1 cellular context compared by ENCODE assay signal in genomic region chrX:15674899-15675489, GRCh38.
A peak's percentile ranks its signal among the peaks of the same experiment; 100 is the strongest.
TF ChIP-seq lines count a peak whose summit lies in the region.

No MANE protein-coding gene starts in this region.

TF ChIP-seq in HepG2, 621 proteins besides CTCF, POLR2A, EP300 and RAD21 (continued from another document and continues in another):
- TF ChIP-seq ZNF687 (CRISPR knock-in tag; IDR thresholded peaks at IDR 0.05) (peak; percentile 83), ELF1 (CRISPR knock-in tag; IDR thresholded peaks at IDR 0.05) (peak; percentile 7; the same call in 1 of the 2 replicates), NFE2 (CRISPR knock-in tag; IDR thresholded peaks at IDR 0.05) (no peak), THRA (CRISPR knock-in tag; IDR thresholded peaks at IDR 0.05; ENCODE audit: borderline replicate concordance) (no peak), ZNF709 (CRISPR knock-in tag; IDR thresholded peaks at IDR 0.05) (no peak), RBM39 (IDR thresholded peaks at IDR 0.05; ENCODE audit: low read depth, low read length, poor library complexity, severe bottlenecking) (peak; percentile 54), ZNF350 (CRISPR knock-in tag; IDR thresholded peaks at IDR 0.05; ENCODE audit: borderline replicate concordance, low read depth) (peak; percentile 32; the same call in 1 of the 2 replicates), ZBTB33 (CRISPR knock-in tag; IDR thresholded peaks at IDR 0.05) (no peak), ZNF367 (CRISPR knock-in tag; IDR thresholded peaks at IDR 0.05; ENCODE audit: borderline replicate concordance) (no peak), EED (CRISPR knock-in tag; IDR thresholded peaks at IDR 0.05) (peak; percentile 54; the same call in 1 of the 2 replicates), ZNF333 (CRISPR knock-in tag; IDR thresholded peaks at IDR 0.05; ENCODE audit: borderline replicate concordance) (0 out of 2 replicates have a peak, but pooled peaks have one; percentile 13), CHD4 (IDR thresholded peaks at IDR 0.05; ENCODE audit: borderline replicate concordance, low read length) (no peak), TOE1 (CRISPR knock-in tag; IDR thresholded peaks at IDR 0.05) (no peak), ZNF143 (CRISPR knock-in tag; IDR thresholded peaks at IDR 0.05) (no peak), CREB1 (IDR thresholded peaks at IDR 0.05) (no peak; the same call in 1 of the 2 replicates), CREB1 (CRISPR knock-in tag; IDR thresholded peaks at IDR 0.05) (peak; percentile 89), ZBTB21 (CRISPR knock-in tag; IDR thresholded peaks at IDR 0.05) (peak; percentile 87), ETV6 (CRISPR knock-in tag; conservative IDR thresholded peaks at IDR 0.05) (no peak), AGO2 (optimal IDR thresholded peaks at IDR 0.05; ENCODE audit: low read depth, low read length) (peak; percentile 82), ZNF776 (CRISPR knock-in tag; IDR thresholded peaks at IDR 0.05) (peak; percentile 40; the same call in 1 of the 2 replicates), ZNF317 (CRISPR knock-in tag; IDR thresholded peaks at IDR 0.05) (no peak), ZC3H13 (CRISPR knock-in tag; IDR thresholded peaks at IDR 0.05) (peak; percentile 44; the same call in 1 of the 2 replicates), TAF1 (CRISPR knock-in tag; IDR thresholded peaks at IDR 0.05) (peak; percentile 49; the same call in 1 of the 2 replicates), TBL1XR1 (IDR thresholded peaks at IDR 0.05; ENCODE audit: borderline replicate concordance, low read length, partially characterized antibody) (no peak), ZNF224 (CRISPR knock-in tag; IDR thresholded peaks at IDR 0.05) (no peak), ZNF644 (CRISPR knock-in tag; IDR thresholded peaks at IDR 0.05; ENCODE audit: low read depth) (no peak), JUNB (CRISPR knock-in tag; IDR thresholded peaks at IDR 0.05; ENCODE audit: borderline replicate concordance) (0 out of 2 replicates have a peak, but pooled peaks have one; percentile 24), AKAP8 (CRISPR knock-in tag; IDR thresholded peaks at IDR 0.05) (no peak), HNF4A (CRISPR knock-in tag; IDR thresholded peaks at IDR 0.05) (no peak), GATAD1 (CRISPR knock-in tag; IDR thresholded peaks at IDR 0.05) (peak; percentile 59), NAIF1 (CRISPR knock-in tag; IDR thresholded peaks at IDR 0.05; ENCODE audit: borderline replicate concordance) (peak; percentile 97), TBX2 (CRISPR knock-in tag; IDR thresholded peaks at IDR 0.05; ENCODE audit: borderline replicate concordance) (peak; percentile 41; the same call in 1 of the 2 replicates), CBX5 (CRISPR knock-in tag; IDR thresholded peaks at IDR 0.05; ENCODE audit: borderline replicate concordance) (no peak), ZNF792 (CRISPR knock-in tag; IDR thresholded peaks at IDR 0.05) (peak; percentile 43; the same call in 1 of the 2 replicates), HNRNPLL (IDR thresholded peaks at IDR 0.05; ENCODE audit: low read depth, low read length, poor library complexity, severe bottlenecking) (peak; percentile 98)
- TF ChIP-seq, protein P1, sequence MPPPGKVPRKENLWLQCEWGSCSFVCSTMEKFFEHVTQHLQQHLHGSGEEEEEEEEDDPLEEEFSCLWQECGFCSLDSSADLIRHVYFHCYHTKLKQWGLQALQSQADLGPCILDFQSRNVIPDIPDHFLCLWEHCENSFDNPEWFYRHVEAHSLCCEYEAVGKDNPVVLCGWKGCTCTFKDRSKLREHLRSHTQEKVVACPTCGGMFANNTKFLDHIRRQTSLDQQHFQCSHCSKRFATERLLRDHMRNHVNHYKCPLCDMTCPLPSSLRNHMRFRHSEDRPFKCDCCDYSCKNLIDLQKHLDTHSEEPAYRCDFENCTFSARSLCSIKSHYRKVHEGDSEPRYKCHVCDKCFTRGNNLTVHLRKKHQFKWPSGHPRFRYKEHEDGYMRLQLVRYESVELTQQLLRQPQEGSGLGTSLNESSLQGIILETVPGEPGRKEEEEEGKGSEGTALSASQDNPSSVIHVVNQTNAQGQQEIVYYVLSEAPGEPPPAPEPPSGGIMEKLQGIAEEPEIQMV (CRISPR knock-in tag; IDR thresholded peaks at IDR 0.05; ENCODE audit: low read depth) = 0 out of 2 replicates have a peak, but pooled peaks have one; percentile 28
- TF ChIP-seq, protein P2, sequence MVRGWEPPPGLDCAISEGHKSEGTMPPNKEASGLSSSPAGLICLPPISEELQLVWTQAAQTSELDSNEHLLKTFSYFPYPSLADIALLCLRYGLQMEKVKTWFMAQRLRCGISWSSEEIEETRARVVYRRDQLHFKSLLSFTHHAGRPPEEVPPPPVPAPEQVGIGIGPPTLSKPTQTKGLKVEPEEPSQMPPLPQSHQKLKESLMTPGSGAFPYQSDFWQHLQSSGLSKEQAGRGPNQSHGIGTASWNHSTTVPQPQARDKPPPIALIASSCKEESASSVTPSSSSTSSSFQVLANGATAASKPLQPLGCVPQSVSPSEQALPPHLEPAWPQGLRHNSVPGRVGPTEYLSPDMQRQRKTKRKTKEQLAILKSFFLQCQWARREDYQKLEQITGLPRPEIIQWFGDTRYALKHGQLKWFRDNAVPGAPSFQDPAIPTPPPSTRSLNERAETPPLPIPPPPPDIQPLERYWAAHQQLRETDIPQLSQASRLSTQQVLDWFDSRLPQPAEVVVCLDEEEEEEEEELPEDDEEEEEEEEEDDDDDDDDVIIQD (CRISPR knock-in tag; IDR thresholded peaks at IDR 0.05; ENCODE audit: low read depth) = no peak
- TF ChIP-seq, protein P3, sequence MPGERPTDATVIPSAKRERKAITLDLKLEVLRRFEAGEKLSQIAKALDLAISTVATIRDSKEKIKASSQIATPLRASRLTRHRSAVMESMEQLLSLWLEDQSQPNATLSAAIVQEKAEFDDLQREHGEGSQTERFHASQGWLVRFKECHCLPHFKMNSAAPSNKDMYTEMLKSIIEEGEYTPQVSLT (CRISPR knock-in tag; IDR thresholded peaks at IDR 0.05; ENCODE audit: borderline replicate concordance, low read depth) = no peak
- TF ChIP-seq, protein P4, sequence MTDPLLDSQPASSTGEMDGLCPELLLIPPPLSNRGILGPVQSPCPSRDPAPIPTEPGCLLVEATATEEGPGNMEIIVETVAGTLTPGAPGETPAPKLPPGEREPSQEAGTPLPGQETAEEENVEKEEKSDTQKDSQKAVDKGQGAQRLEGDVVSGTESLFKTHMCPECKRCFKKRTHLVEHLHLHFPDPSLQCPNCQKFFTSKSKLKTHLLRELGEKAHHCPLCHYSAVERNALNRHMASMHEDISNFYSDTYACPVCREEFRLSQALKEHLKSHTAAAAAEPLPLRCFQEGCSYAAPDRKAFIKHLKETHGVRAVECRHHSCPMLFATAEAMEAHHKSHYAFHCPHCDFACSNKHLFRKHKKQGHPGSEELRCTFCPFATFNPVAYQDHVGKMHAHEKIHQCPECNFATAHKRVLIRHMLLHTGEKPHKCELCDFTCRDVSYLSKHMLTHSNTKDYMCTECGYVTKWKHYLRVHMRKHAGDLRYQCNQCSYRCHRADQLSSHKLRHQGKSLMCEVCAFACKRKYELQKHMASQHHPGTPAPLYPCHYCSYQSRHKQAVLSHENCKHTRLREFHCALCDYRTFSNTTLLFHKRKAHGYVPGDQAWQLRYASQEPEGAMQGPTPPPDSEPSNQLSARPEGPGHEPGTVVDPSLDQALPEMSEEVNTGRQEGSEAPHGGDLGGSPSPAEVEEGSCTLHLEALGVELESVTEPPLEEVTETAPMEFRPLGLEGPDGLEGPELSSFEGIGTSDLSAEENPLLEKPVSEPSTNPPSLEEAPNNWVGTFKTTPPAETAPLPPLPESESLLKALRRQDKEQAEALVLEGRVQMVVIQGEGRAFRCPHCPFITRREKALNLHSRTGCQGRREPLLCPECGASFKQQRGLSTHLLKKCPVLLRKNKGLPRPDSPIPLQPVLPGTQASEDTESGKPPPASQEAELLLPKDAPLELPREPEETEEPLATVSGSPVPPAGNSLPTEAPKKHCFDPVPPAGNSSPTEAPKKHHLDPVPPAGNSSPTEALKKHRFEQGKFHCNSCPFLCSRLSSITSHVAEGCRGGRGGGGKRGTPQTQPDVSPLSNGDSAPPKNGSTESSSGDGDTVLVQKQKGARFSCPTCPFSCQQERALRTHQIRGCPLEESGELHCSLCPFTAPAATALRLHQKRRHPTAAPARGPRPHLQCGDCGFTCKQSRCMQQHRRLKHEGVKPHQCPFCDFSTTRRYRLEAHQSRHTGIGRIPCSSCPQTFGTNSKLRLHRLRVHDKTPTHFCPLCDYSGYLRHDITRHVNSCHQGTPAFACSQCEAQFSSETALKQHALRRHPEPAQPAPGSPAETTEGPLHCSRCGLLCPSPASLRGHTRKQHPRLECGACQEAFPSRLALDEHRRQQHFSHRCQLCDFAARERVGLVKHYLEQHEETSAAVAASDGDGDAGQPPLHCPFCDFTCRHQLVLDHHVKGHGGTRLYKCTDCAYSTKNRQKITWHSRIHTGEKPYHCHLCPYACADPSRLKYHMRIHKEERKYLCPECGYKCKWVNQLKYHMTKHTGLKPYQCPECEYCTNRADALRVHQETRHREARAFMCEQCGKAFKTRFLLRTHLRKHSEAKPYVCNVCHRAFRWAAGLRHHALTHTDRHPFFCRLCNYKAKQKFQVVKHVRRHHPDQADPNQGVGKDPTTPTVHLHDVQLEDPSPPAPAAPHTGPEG (CRISPR knock-in tag; IDR thresholded peaks at IDR 0.05) = 0 out of 2 replicates have a peak, but pooled peaks have one; percentile 39
- TF ChIP-seq, protein P5, sequence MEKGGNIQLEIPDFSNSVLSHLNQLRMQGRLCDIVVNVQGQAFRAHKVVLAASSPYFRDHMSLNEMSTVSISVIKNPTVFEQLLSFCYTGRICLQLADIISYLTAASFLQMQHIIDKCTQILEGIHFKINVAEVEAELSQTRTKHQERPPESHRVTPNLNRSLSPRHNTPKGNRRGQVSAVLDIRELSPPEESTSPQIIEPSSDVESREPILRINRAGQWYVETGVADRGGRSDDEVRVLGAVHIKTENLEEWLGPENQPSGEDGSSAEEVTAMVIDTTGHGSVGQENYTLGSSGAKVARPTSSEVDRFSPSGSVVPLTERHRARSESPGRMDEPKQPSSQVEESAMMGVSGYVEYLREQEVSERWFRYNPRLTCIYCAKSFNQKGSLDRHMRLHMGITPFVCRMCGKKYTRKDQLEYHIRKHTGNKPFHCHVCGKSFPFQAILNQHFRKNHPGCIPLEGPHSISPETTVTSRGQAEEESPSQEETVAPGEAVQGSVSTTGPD (CRISPR knock-in tag; IDR thresholded peaks at IDR 0.05) = no peak
- TF ChIP-seq, protein P6, sequence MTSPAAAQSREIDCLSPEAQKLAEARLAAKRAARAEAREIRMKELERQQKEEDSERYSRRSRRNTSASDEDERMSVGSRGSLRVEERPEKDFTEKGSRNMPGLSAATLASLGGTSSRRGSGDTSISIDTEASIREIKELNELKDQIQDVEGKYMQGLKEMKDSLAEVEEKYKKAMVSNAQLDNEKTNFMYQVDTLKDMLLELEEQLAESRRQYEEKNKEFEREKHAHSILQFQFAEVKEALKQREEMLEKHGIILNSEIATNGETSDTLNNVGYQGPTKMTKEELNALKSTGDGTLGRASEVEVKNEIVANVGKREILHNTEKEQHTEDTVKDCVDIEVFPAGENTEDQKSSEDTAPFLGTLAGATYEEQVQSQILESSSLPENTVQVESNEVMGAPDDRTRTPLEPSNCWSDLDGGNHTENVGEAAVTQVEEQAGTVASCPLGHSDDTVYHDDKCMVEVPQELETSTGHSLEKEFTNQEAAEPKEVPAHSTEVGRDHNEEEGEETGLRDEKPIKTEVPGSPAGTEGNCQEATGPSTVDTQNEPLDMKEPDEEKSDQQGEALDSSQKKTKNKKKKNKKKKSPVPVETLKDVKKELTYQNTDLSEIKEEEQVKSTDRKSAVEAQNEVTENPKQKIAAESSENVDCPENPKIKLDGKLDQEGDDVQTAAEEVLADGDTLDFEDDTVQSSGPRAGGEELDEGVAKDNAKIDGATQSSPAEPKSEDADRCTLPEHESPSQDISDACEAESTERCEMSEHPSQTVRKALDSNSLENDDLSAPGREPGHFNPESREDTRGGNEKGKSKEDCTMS (CRISPR knock-in tag; conservative IDR thresholded peaks at IDR 0.05) = no peak
